In the genomic region with DNA sequence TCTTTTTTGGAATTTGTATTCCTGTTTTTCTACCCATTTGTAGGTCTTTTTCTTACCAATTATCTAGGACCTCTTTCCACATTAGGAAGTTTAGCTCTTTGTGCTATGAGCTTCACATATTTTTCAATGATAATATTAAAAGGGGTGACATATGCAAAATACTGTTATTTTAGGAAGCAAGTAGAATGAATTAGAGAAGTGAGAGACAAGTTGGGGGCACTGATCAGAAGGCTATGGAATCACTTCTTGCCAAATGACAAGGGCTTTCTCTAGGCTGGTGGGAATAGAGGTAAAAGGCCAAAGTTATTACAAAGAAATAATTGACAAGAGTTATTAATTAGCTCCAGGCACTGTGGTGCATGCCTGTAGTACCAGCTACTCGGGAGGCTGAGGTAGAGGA, we compare ENCODE assay signal across 27 cellular contexts.
"Had no signal": no experiment of that assay in that cellular context is flagged by ENCODE, and none has a peak within 500 bp of the region (broad histone marks: within the 10 kb centered on the region; RNA-seq: fewer than 3 reads in every experiment).

No MANE protein-coding gene starts in this region.

- H3K27ac ChIP-seq: ascending aorta, body of pancreas, RWPE1, SJCRH30 had no signal

- H3K9me3 Mint-ChIP-seq: activated naive CD4-positive, alpha-beta T cell treated with anti-CD3 and anti-CD28 coated beads, Interleukin-2, amount 50 U/mL, for 24 hours; activated naive CD8-positive, alpha-beta T cell treated with anti-CD3 and anti-CD28 coated beads, Interleukin-2, amount 50 U/mL, for 24 hours; activated T-cell treated with anti-CD3 and anti-CD28 coated beads, Interleukin-2, amount 50 U/mL, for 24 hours; activated T-helper 1 cell treated with anti-CD3 and anti-CD28 coated beads, Interleukin-12 subunit alpha, Interleukin-12 subunit beta, Interleukin-2, Interleukin-4 antibody, amounts not matched to agents 30 ng/mL and 10 ng/mL and 1 ng/mL, durations not matched to agents 14 hours and 24 hours and 36 hours had no signal

- DNase-seq: activated CD4-positive, alpha-beta T cell treated with anti-CD3 and anti-CD28 coated beads for 48 hours; activated CD4-positive, alpha-beta T cell treated with anti-CD3 and anti-CD28 coated beads, Interleukin-2, amount 50 U/mL, for 4 hours; activated CD4-positive, CD25-positive, alpha-beta regulatory T cell treated with anti-CD3 and anti-CD28 coated beads, Interleukin-2, amount 50 U/mL, for 72 hours; activated CD8-positive, alpha-beta memory T cell treated with anti-CD3 and anti-CD28 coated beads, Interleukin-2, amount 10 ng/mL, durations not matched to agents 7 days and 5 days; activated effector memory CD4-positive, alpha-beta T cell treated with Interleukin-2 at 50 U/mL for 16 hours; activated naive CD4-positive, alpha-beta T cell; activated naive CD8-positive, alpha-beta T cell treated with anti-CD3 and anti-CD28 coated beads, Interleukin-2, amount 50 U/mL, for 24 hours; activated T-cell treated with anti-CD3 and anti-CD28 coated beads, Interleukin-2, amount 50 U/mL, for 24 hours; amniotic stem cell; body of pancreas; central memory CD4-positive, alpha-beta T cell; MM.1S; NCI-H1105 treated with DMSO at 0.1 percent for 48 hours; NCI-H1436 treated with DMSO at 0.1 percent for 48 hours; NCI-H187; NCI-H2081; NCI-H510A treated with DMSO at 0.1 percent for 48 hours; NK-92 treated with Interleukin-12 subunit alpha and Interleukin-12 subunit beta, amount 100 ng/mL, for 24 hours; Right ventricle myocardium superior; SJCRH30; SK-N-SH; T-helper 1 cell had no signal

- H3K36me3 ChIP-seq: ascending aorta, SJCRH30 had no signal

- H3K9ac ChIP-seq: SK-N-SH had no signal

- H3K4me3 ChIP-seq: ascending aorta, body of pancreas, SJCRH30 had no signal

- H3K9me3 ChIP-seq: ascending aorta, body of pancreas, SJCRH30, SK-N-SH had no signal

- H3K9me2 ChIP-seq: SK-N-SH had no signal

- H3K36me3 Mint-ChIP-seq: activated CD8-positive, alpha-beta memory T cell treated with anti-CD3 and anti-CD28 coated beads, Interleukin-2, amount 10 ng/mL, durations not matched to agents 7 days and 5 days; activated naive CD4-positive, alpha-beta T cell treated with anti-CD3 and anti-CD28 coated beads, Interleukin-2, amount 50 U/mL, for 24 hours had no signal

- H3K27ac Mint-ChIP-seq: activated CD8-positive, alpha-beta memory T cell treated with anti-CD3 and anti-CD28 coated beads, Interleukin-2, amount 10 ng/mL, durations not matched to agents 7 days and 5 days; activated naive CD4-positive, alpha-beta T cell treated with anti-CD3 and anti-CD28 coated beads, Interleukin-2, amount 50 U/mL, for 24 hours; activated naive CD8-positive, alpha-beta T cell treated with anti-CD3 and anti-CD28 coated beads, Interleukin-2, amount 50 U/mL, for 24 hours; activated T-cell treated with anti-CD3 and anti-CD28 coated beads, Interleukin-2, amount 50 U/mL, for 24 hours; activated T-helper 1 cell treated with anti-CD3 and anti-CD28 coated beads, Interleukin-12 subunit alpha, Interleukin-12 subunit beta, Interleukin-2, Interleukin-4 antibody, amounts not matched to agents 30 ng/mL and 10 ng/mL and 1 ng/mL, durations not matched to agents 14 hours and 24 hours and 36 hours had no signal

- H3K4me3 Mint-ChIP-seq: activated CD8-positive, alpha-beta memory T cell treated with anti-CD3 and anti-CD28 coated beads, Interleukin-2, amount 10 ng/mL, durations not matched to agents 7 days and 5 days; activated naive CD4-positive, alpha-beta T cell treated with anti-CD3 and anti-CD28 coated beads, Interleukin-2, amount 50 U/mL, for 24 hours; activated naive CD8-positive, alpha-beta T cell treated with anti-CD3 and anti-CD28 coated beads, Interleukin-2, amount 50 U/mL, for 24 hours; activated T-cell treated with anti-CD3 and anti-CD28 coated beads, Interleukin-2, amount 50 U/mL, for 24 hours; activated T-helper 1 cell treated with anti-CD3 and anti-CD28 coated beads, Interleukin-12 subunit alpha, Interleukin-12 subunit beta, Interleukin-2, Interleukin-4 antibody, amounts not matched to agents 30 ng/mL and 10 ng/mL and 1 ng/mL, durations not matched to agents 14 hours and 24 hours and 36 hours had no signal

- H3K4me2 ChIP-seq: SK-N-SH had no signal

- ATAC-seq: activated CD8-positive, alpha-beta memory T cell treated with anti-CD3 and anti-CD28 coated beads, Interleukin-2, amount 10 ng/mL, durations not matched to agents 7 days and 5 days; activated naive CD8-positive, alpha-beta T cell treated with anti-CD3 and anti-CD28 coated beads, Interleukin-2, amount 50 U/mL, for 24 hours; body of pancreas; Panc1 had no signal

- H3K27me3 ChIP-seq: ascending aorta, body of pancreas, SJCRH30 had no signal
